Comparison of ENCODE assay signal across 11 cellular contexts in genomic region chrX:36407886-36408285, GRCh38.
"Had no signal": no experiment of that assay in that cellular context is flagged by ENCODE, and none has a peak within 500 bp of the region (broad histone marks: within the 10 kb centered on the region; RNA-seq: fewer than 3 reads in every experiment).

No MANE protein-coding gene starts in this region.

- DNase-seq: effector memory CD8-positive, alpha-beta T cell; gastrocnemius medialis; heart right ventricle; islet precursor cell; mucosa of descending colon; naive thymus-derived CD8-positive, alpha-beta T cell; psoas muscle; retina; stimulated activated CD4-positive, alpha-beta T cell treated with anti-CD3 and anti-CD28 coated beads, Interleukin-12 subunit alpha, Interleukin-12 subunit beta, amount 100 ng/mL, for 4 hours; stimulated activated naive CD4-positive, alpha-beta T cell; trophoblast cell had no signal
